In genomic region chr1:203470240-203470639, GRCh38 we compare ENCODE assay signal across 22 cellular contexts. TPM values are rescaled to one million over a fixed set of nuclear protein-coding genes. Genes with fewer than 3 reads are reported as not detected.
A peak's percentile ranks its signal among the peaks of the same experiment; 100 is the strongest.
DNase-seq lines count a peak whose midpoint lies in the region; ATAC-seq, FAIRE-seq and TF ChIP-seq lines count a peak whose summit lies in the region.
"Had no signal": no experiment of that assay in that cellular context is flagged by ENCODE, and none has a peak within 500 bp of the region (broad histone marks: within the 10 kb centered on the region; RNA-seq: fewer than 3 reads in every experiment).

No MANE protein-coding gene starts in this region.

- no peak for TF ChIP-seq RAD21 in K562 (CRISPR knock-in tag; conservative IDR thresholded peaks at IDR 0.05 in 1 of 2, IDR thresholded peaks at IDR 0.05 in 1 of 2)

- no peak for DNase-seq in K562 (ENCODE audit: extremely low read depth in 1 of 4, low spot score in 3 of 4)
- DNase-seq in nephron progenitor cell: no peak
- DNase-seq in sigmoid colon: peak; percentile 63
- DNase-seq in CD14-positive monocyte (ENCODE audit: low spot score): no peak
- DNase-seq in NCI-H1105 treated with DMSO at 0.1 percent for 48 hours (lab: John Stamatoyannopoulos, UW): no peak
- DNase-seq: ACHN; BE2C; C1 segment of cervical spinal cord; Caco-2; CD4-positive, alpha-beta T cell; GM23248; IMR-90 had no signal

- FAIRE-seq in K562 (lab: Jason Lieb, UNC): no peak
- FAIRE-seq: A204.1, D721Med, G401.6, GM12891 had no signal

- H3K4me1 Mint-ChIP-seq in nephron progenitor cell (peaks cover 50% of the 10 kb centered on the region), CD14-positive monocyte (peaks cover 8% of the 10 kb centered on the region)

- in situ Hi-C loops in K562 (cut with MboI): no loop called here

- H4K20me1 ChIP-seq in OCI-LY1 (ENCODE audit: insufficient read depth, low read length): no peaks in the 10 kb centered on the region
- H4K20me1 ChIP-seq in K562 (replicated peaks; ENCODE audit: control insufficient read depth, insufficient read depth, low read length): peaks cover 6% of the 10 kb centered on the region

- 0% methylated on average over 5 of the region's 5 CpGs for WGBS in K562 (ENCODE audit: insufficient coverage, low coverage, missing lambda C conversion rate)
- 83 to 84% methylated on average over 5 of the region's 5 CpGs for WGBS in sigmoid colon, 2 donors

- H3K79me2 ChIP-seq in OCI-LY1 (ENCODE audit: insufficient read depth, low read length) (no peaks in the 10 kb centered on the region), K562 (ENCODE audit: control insufficient read depth, insufficient read depth, low read length) (no peaks in the 10 kb centered on the region)

- H3K36me3 Mint-ChIP-seq in nephron progenitor cell (ENCODE audit: low read depth): no peaks in the 10 kb centered on the region
- H3K36me3 Mint-ChIP-seq in CD14-positive monocyte: no peaks in the 10 kb centered on the region

- H3K9me3 Mint-ChIP-seq in nephron progenitor cell (no peaks in the 10 kb centered on the region), CD14-positive monocyte (no peaks in the 10 kb centered on the region)
- H3K9me3 Mint-ChIP-seq: CD4-positive, alpha-beta T cell had no signal

- POLR2A ChIA-PET in K562 (lab: Yijun Ruan, JAX): interaction anchor here (1.2 kb wide), 1 partner anchor 10 kb away, joined by 4 read pairs; no protein-coding TSS in a partner anchor

- H3K9me3 ChIP-seq in OCI-LY1 (ENCODE audit: low read length): no peaks in the 10 kb centered on the region
- no peaks in the 10 kb centered on the region for H3K9me3 ChIP-seq in K562 (replicated peaks; ENCODE audit: control insufficient read depth, insufficient read depth, low read depth, low read length)
- no peaks in the 10 kb centered on the region for H3K9me3 ChIP-seq in sigmoid colon
- H3K9me3 ChIP-seq: BE2C, Caco-2, HAP-1 had no signal

- peaks cover 20% of the 10 kb centered on the region for H3K27me3 Mint-ChIP-seq in nephron progenitor cell (ENCODE audit: low read depth, poor library complexity)
- H3K27me3 Mint-ChIP-seq in CD14-positive monocyte (ENCODE audit: low read depth in 3 of 3): peaks cover 11 to 29% (median 12%) of the 10 kb centered on the region in 3 donors

- H3K4me1 ChIP-seq in OCI-LY1 (ENCODE audit: insufficient read depth, low read length, severe bottlenecking) (peaks cover 38% of the 10 kb centered on the region), K562 (replicated peaks in 1 of 2; ENCODE audit: control insufficient read depth in 2 of 2, insufficient read depth in 2 of 2, low read length in 2 of 2) (no peaks in the 10 kb centered on the region), sigmoid colon (peaks cover 0 to 47% (median 40%) of the 10 kb centered on the region in 4 donors)
- H3K4me1 ChIP-seq: Caco-2 had no signal

- H3K36me3 ChIP-seq in OCI-LY1 (ENCODE audit: insufficient read depth, low read length): no peaks in the 10 kb centered on the region
- H3K36me3 ChIP-seq in K562 (ENCODE audit: control insufficient read depth, insufficient read depth, low read length): no peaks in the 10 kb centered on the region
- no peaks in the 10 kb centered on the region for H3K36me3 ChIP-seq in sigmoid colon
- H3K36me3 ChIP-seq: BE2C, HAP-1 had no signal

- intact Hi-C loops in K562 (cut with micrococcal nuclease) (no loop called here), sigmoid colon (cut with DNase I) (no loop called here), CD14-positive monocyte (cut with micrococcal nuclease) (no loop called here)

- H3K9me1 ChIP-seq in K562 (ENCODE audit: control insufficient read depth, insufficient read depth, low read length): no peaks in the 10 kb centered on the region

- no peaks in the 10 kb centered on the region for H3K27me3 ChIP-seq in OCI-LY1 (ENCODE audit: insufficient read depth, low read length)
- peaks cover 34 to 73% of the 10 kb centered on the region in 2 experiments for H3K27me3 ChIP-seq in K562 (ENCODE audit: control insufficient read depth in 2 of 2, insufficient read depth in 2 of 2, low read length in 2 of 2)
- no peaks in the 10 kb centered on the region for H3K27me3 ChIP-seq in sigmoid colon
- H3K27me3 ChIP-seq: BE2C had no signal

- no peak for ATAC-seq in K562
- ATAC-seq in HG03139 (IDR thresholded peaks at IDR 0.05; ENCODE audit: unreplicated experiment): no peak

- no peak for TF ChIP-seq CTCF in OCI-LY1 (IDR thresholded peaks at IDR 0.05; ENCODE audit: low read length)
- TF ChIP-seq CTCF in K562 (IDR thresholded peaks at IDR 0.05 in 2 of 3, conservative IDR thresholded peaks at IDR 0.05 in 1 of 3; ENCODE audit: insufficient read depth in 2 of 3, low read depth in 1 of 3, low read length in 3 of 3): no peak
- TF ChIP-seq CTCF in nephron progenitor cell (IDR thresholded peaks at IDR 0.05): no peak
- TF ChIP-seq CTCF in sigmoid colon (IDR thresholded peaks at IDR 0.05): no peak
- no peak for TF ChIP-seq CTCF in CD14-positive monocyte (IDR thresholded peaks at IDR 0.05)

- H2AFZ ChIP-seq in OCI-LY1 (ENCODE audit: low read length) (no peak overlapping the region), K562 (ENCODE audit: low read depth, low read length) (no peak overlapping the region)
- H2AFZ ChIP-seq: GM23248 had no signal

- no TSS peak for BruUV-seq in K562 (replicated peaks; lab: Mats Ljungman, UMichigan)

- no peaks in the 10 kb centered on the region for H3F3A ChIP-seq in OCI-LY1 (ENCODE audit: insufficient read depth, low read length)

- TF ChIP-seq EP300 in K562 (IDR thresholded peaks at IDR 0.05; ENCODE audit: low read length) (no peak), sigmoid colon (IDR thresholded peaks at IDR 0.05) (no peak)

- no peak overlapping the region for H3K27ac ChIP-seq in OCI-LY1 (ENCODE audit: low read depth, low read length, poor library complexity, severe bottlenecking)
- H3K27ac ChIP-seq in K562 (ENCODE audit: extremely low read depth, low read depth, low read length): no peak overlapping the region
- no peak overlapping the region for H3K27ac ChIP-seq in sigmoid colon
- H3K27ac ChIP-seq: GM23248, HL-60 had no signal

- H3K9me2 ChIP-seq in OCI-LY1 (ENCODE audit: low read depth, low read length): no peaks in the 10 kb centered on the region

- peak overlapping the region; percentile 55 for H3K4me3 Mint-ChIP-seq in nephron progenitor cell
- peak overlapping the region in 1 of 2 donors; percentile 16 for H3K4me3 Mint-ChIP-seq in CD14-positive monocyte
- H3K4me3 Mint-ChIP-seq: CD4-positive, alpha-beta T cell had no signal

- H3K4me2 ChIP-seq in OCI-LY1 (ENCODE audit: low read length) (peak overlapping the region; percentile 4; the same call in 1 of the 2 replicates), K562 (ENCODE audit: insufficient read depth, low read length) (no peak overlapping the region)

- H3K27ac Mint-ChIP-seq in nephron progenitor cell (no peak overlapping the region), CD14-positive monocyte (no peak overlapping the region)
- H3K27ac Mint-ChIP-seq: CD4-positive, alpha-beta T cell had no signal

- TF ChIP-seq POLR2A in K562 (conservative IDR thresholded peaks at IDR 0.05) (no peak), sigmoid colon (IDR thresholded peaks at IDR 0.05) (no peak)

- H3K9ac ChIP-seq in OCI-LY1 (ENCODE audit: low read length) (peak overlapping the region; percentile 20; the same call in 1 of the 2 replicates), K562 (ENCODE audit: insufficient read depth in 1 of 2, low read depth in 2 of 2, low read length in 2 of 2) (no peak overlapping the region)
- H3K9ac ChIP-seq: GM23248 had no signal

- H3K4me3 ChIP-seq in OCI-LY1 (ENCODE audit: low read depth, low read length, poor library complexity, severe bottlenecking) (no peak overlapping the region), K562 (no peak overlapping the region), sigmoid colon (no peak overlapping the region)
- H3K4me3 ChIP-seq: GM23248, HAP-1 had no signal

- CTCF ChIA-PET in K562 (lab: Yijun Ruan, JAX; ENCODE audit: low intra/inter-chr PET ratio): no interaction called here

RNA-seq across cellular contexts. Expression of gene PRELP, which starts 5.4 kb away (rescaled TPM):
- not detected in 2 replicates for total RNA-seq in K562 (2011; cell fraction: chromatin; rRNA removed; ENCODE audit: low replicate concordance)
- total RNA-seq in K562 (2011; cell fraction: nucleolus; rRNA removed): not detected in 2 replicates
- not detected in 2 replicates for total RNA-seq in K562 (2011; cell fraction: nucleoplasm; rRNA removed)
- not detected in 2 replicates for total RNA-seq in K562 (2014; rRNA removed)
- total RNA-seq in K562 (2014; rRNA removed; fragmentation: Illumina TruSeq; extraction: Trizol): not detected in 2 replicates
- total RNA-seq in K562 (2015; rRNA removed; fragmentation: Illumina TruSeq; extraction: Trizol): not detected in 2 replicates
- total RNA-seq in K562 (2021): 0.02 and 0.04 TPM in 2 replicates
- polyA plus RNA-seq in K562 (2011; rRNA removed): not detected in 2 replicates
- not detected in 2 replicates for polyA plus RNA-seq in K562 (2011; cell fraction: cytosol; rRNA removed)
- polyA plus RNA-seq in K562 (2011; cell fraction: nucleus; rRNA removed): not detected in 2 replicates
- not detected in 2 replicates for polyA plus RNA-seq in K562 (2012)
- polyA plus RNA-seq in K562 (2014; fragmentation: Illumina TruSeq; extraction: Trizol): not detected in 2 replicates
- polyA plus RNA-seq in K562 (2014; fragmentation: Nextera tagmentation; extraction: Ambion mirVana): not detected
- not detected in 2 replicates for polyA plus RNA-seq in K562 (2014; rRNA removed)
- polyA minus RNA-seq in K562 (2011; rRNA and poly(A)+ RNA removed): not detected in 2 replicates
- not detected in 2 replicates for polyA minus RNA-seq in K562 (2011; cell fraction: cytosol; rRNA and poly(A)+ RNA removed)
- polyA minus RNA-seq in K562 (2011; cell fraction: nucleus; rRNA and poly(A)+ RNA removed): not detected in 2 replicates
- 100 to 1,000 TPM in 1 of 4 donors, 10 to 100 TPM in 3; 45.7 to 133 (median 77.9) TPM for total RNA-seq in sigmoid colon
- 10 to 100 TPM in 1 of 3 donors, 1 to 10 TPM in 1, under 1 TPM in 1; 0.92 to 15.1 (median 7.2) TPM for polyA plus RNA-seq in sigmoid colon
- not detected for polyA plus RNA-seq in CD14-positive monocyte
- total RNA-seq: Caco-2; CD4-positive, alpha-beta T cell; H4; IMR-90 had no signal

RNA-seq across cellular contexts. Expression of gene OPTC, which starts 23.7 kb away (rescaled TPM):
- not detected in 2 replicates for total RNA-seq in K562 (2011; cell fraction: chromatin; rRNA removed; ENCODE audit: low replicate concordance)
- total RNA-seq in K562 (2011; cell fraction: nucleolus; rRNA removed): not detected in 2 replicates
- not detected in 2 replicates for total RNA-seq in K562 (2011; cell fraction: nucleoplasm; rRNA removed)
- total RNA-seq in K562 (2014; rRNA removed): not detected in 2 replicates
- total RNA-seq in K562 (2014; rRNA removed; fragmentation: Illumina TruSeq; extraction: Trizol): not detected in 2 replicates
- not detected in 2 replicates for total RNA-seq in K562 (2015; rRNA removed; fragmentation: Illumina TruSeq; extraction: Trizol)
- not detected in 2 replicates for total RNA-seq in K562 (2021)
- polyA plus RNA-seq in K562 (2011; rRNA removed): not detected in 2 replicates
- not detected in 2 replicates for polyA plus RNA-seq in K562 (2011; cell fraction: cytosol; rRNA removed)
- polyA plus RNA-seq in K562 (2011; cell fraction: nucleus; rRNA removed): not detected in 2 replicates
- polyA plus RNA-seq in K562 (2012): not detected in 2 replicates
- polyA plus RNA-seq in K562 (2014; fragmentation: Illumina TruSeq; extraction: Trizol): not detected in 2 replicates
- not detected for polyA plus RNA-seq in K562 (2014; fragmentation: Nextera tagmentation; extraction: Ambion mirVana)
- polyA plus RNA-seq in K562 (2014; rRNA removed): not detected in 2 replicates
- polyA minus RNA-seq in K562 (2011; rRNA and poly(A)+ RNA removed): not detected in 2 replicates
- not detected in 2 replicates for polyA minus RNA-seq in K562 (2011; cell fraction: cytosol; rRNA and poly(A)+ RNA removed)
- not detected in 2 replicates for polyA minus RNA-seq in K562 (2011; cell fraction: nucleus; rRNA and poly(A)+ RNA removed)
- total RNA-seq in sigmoid colon: not detected
- polyA plus RNA-seq in sigmoid colon: not detected
- not detected for polyA plus RNA-seq in CD14-positive monocyte
- total RNA-seq: Caco-2; CD4-positive, alpha-beta T cell; GM23248; H4; HT1080; IMR-90 had no signal
- polyA plus RNA-seq: GM23248, IMR-90 had no signal
